ENCODE assay signal across 10 cellular contexts in genomic region chr4:794911-795725, GRCh38. TPM values are rescaled to one million over a fixed set of nuclear protein-coding genes. Genes with fewer than 3 reads are reported as not detected.
DNase-seq lines count a peak whose midpoint lies in the region; ATAC-seq and TF ChIP-seq lines count a peak whose summit lies in the region.
"Had no signal": no experiment of that assay in that cellular context is flagged by ENCODE, and none has a peak within 500 bp of the region (broad histone marks: within the 10 kb centered on the region; RNA-seq: fewer than 3 reads in every experiment).

No MANE protein-coding gene starts in this region.

- DNase-seq in Calu3 (no peak), IMR-90 (no peak), coronary artery (ENCODE audit: low spot score) (no peak), neuronal stem cell (ENCODE audit: low spot score) (no peak), NK-92 (lab: John Stamatoyannopoulos, UW; ENCODE audit: unreplicated experiment) (no peak)
- DNase-seq: activated gamma-delta T cell, NCI-H1436 had no signal

- TF ChIP-seq RAD21 in IMR-90 (IDR thresholded peaks at IDR 0.05; ENCODE audit: low read length), result no peak

- dilution Hi-C loops in IMR-90 (cut with HindIII; ENCODE audit: low sequenced_read_pairs, unreplicated experiment), result no loop called here

- no peak overlapping the region for H2BK12ac ChIP-seq in neuronal stem cell (ENCODE audit: low read length)

- H3K27ac ChIP-seq in IMR-90 (ENCODE audit: insufficient read depth, low read length), result no peak overlapping the region
- H3K27ac ChIP-seq in coronary artery, result no peak overlapping the region
- no peak overlapping the region for H3K27ac ChIP-seq in neuronal stem cell (replicated peaks; ENCODE audit: low read length)

- no peak overlapping the region for H2BK20ac ChIP-seq in IMR-90 (ENCODE audit: low read depth, low read length)

- CTCF ChIA-PET in Calu3 (lab: Charles Lee) (no interaction called here), IMR-90 (lab: Yijun Ruan, JAX) (no interaction called here)

- POLR2A ChIA-PET in IMR-90 (lab: Charles Lee; ENCODE audit: unreplicated experiment), result no interaction called here

- no peak overlapping the region for H2AK9ac ChIP-seq in IMR-90 (replicated peaks; ENCODE audit: low read depth, low read length, poor library complexity)

- H3K9me3 ChIP-seq in IMR-90 (ENCODE audit: control insufficient read depth, insufficient read depth, low read length) (no peaks in the 10 kb centered on the region), neuronal stem cell (replicated peaks in 1 of 2; ENCODE audit: control insufficient read depth in 2 of 2, insufficient read depth in 1 of 2, low read depth in 1 of 2, low read length in 2 of 2) (peaks cover 0 to 2% of the 10 kb centered on the region in 2 donors)
- H3K9me3 ChIP-seq: mucosa of descending colon had no signal

- no peak overlapping the region for H3K4me3 ChIP-seq in IMR-90 (ENCODE audit: insufficient read depth, low read depth, low read length)
- peak overlapping the region; percentile 63 for H3K4me3 ChIP-seq in coronary artery
- peak overlapping the region; percentile 4 to 55 for H3K4me3 ChIP-seq in neuronal stem cell (ENCODE audit: low read length in 2 of 2)
- H3K4me3 ChIP-seq: mucosa of descending colon had no signal

- H4K8ac ChIP-seq in IMR-90 (ENCODE audit: low read depth in 2 of 2, low read length in 2 of 2) (no peak overlapping the region), neuronal stem cell (ENCODE audit: low read depth, low read length) (no peak overlapping the region)

- H2BK5ac ChIP-seq in IMR-90 (ENCODE audit: low read depth, low read length, poor library complexity, severe bottlenecking), result no peak overlapping the region
- peak overlapping the region; percentile 39 for H2BK5ac ChIP-seq in neuronal stem cell (ENCODE audit: low read length)

- no peak overlapping the region for H3K56ac ChIP-seq in IMR-90 (ENCODE audit: extremely low read depth, insufficient read depth, low read length)

- no TSS peak for BruUV-seq in Calu3 (replicated peaks; lab: Mats Ljungman, UMichigan)
- BruUV-seq in IMR-90 (replicated peaks; lab: Mats Ljungman, UMichigan), result no TSS peak

- peaks cover 41% of the 10 kb centered on the region for H3K27me3 Mint-ChIP-seq in Calu3 (ENCODE audit: unreplicated experiment)

- no peak for TF ChIP-seq POLR2A in IMR-90 (IDR thresholded peaks at IDR 0.05; ENCODE audit: low read depth, low read length)

- H3K14ac ChIP-seq in IMR-90 (replicated peaks; ENCODE audit: low read depth, low read length), result no peak overlapping the region
- peak overlapping the region; percentile 56 for H3K14ac ChIP-seq in neuronal stem cell (ENCODE audit: low read length)

- no peaks in the 10 kb centered on the region for H4K20me1 ChIP-seq in IMR-90 (ENCODE audit: insufficient read depth, low read length)

- no peaks in the 10 kb centered on the region for H3K9me1 ChIP-seq in IMR-90 (ENCODE audit: insufficient read depth, low read length)

- TF ChIP-seq CTCF in Calu3 (IDR thresholded peaks at IDR 0.05; ENCODE audit: unreplicated experiment) (no peak), IMR-90 (conservative IDR thresholded peaks at IDR 0.05; ENCODE audit: low read depth, low read length) (no peak), coronary artery (IDR thresholded peaks at IDR 0.05) (no peak)

- in situ Hi-C loops in IMR-90 (cut with MboI; ENCODE audit: low sequenced_read_pairs), result no loop called here

- peak overlapping the region; percentile 26 for H3K4me3 Mint-ChIP-seq in Calu3 (ENCODE audit: low read depth, unreplicated experiment)

- no peak overlapping the region for H3K9ac ChIP-seq in IMR-90 (ENCODE audit: low read depth, low read length)
- H3K9ac ChIP-seq in neuronal stem cell (ENCODE audit: low read depth, low read length, poor library complexity), result peak overlapping the region; percentile 77

- H3K4ac ChIP-seq in IMR-90 (ENCODE audit: low read depth, low read length), result no peak overlapping the region
- H3K4ac ChIP-seq in neuronal stem cell (ENCODE audit: low read length), result no peak overlapping the region

- ATAC-seq in IMR-90 (ENCODE audit: low read depth), result no peak
- no peak for ATAC-seq in HG03095 (IDR thresholded peaks at IDR 0.05; ENCODE audit: unreplicated experiment)
- ATAC-seq in HG02678 (IDR thresholded peaks at IDR 0.05; ENCODE audit: unreplicated experiment), result no peak
- ATAC-seq: mucosa of descending colon had no signal

- H3K4me1 Mint-ChIP-seq in Calu3 (ENCODE audit: low read depth, unreplicated experiment), result peaks cover 10% of the 10 kb centered on the region

- H2BK120ac ChIP-seq in IMR-90 (ENCODE audit: low read depth, low read length) (no peak overlapping the region), neuronal stem cell (ENCODE audit: low read depth, low read length) (no peak overlapping the region)

- H3K4me2 ChIP-seq in IMR-90 (ENCODE audit: low read depth, low read length) (no peak overlapping the region), neuronal stem cell (ENCODE audit: insufficient read depth, low read length, poor library complexity, severe bottlenecking) (peak overlapping the region; percentile 77)

- peaks cover 5% of the 10 kb centered on the region for H3K36me3 Mint-ChIP-seq in Calu3 (ENCODE audit: insufficient read depth, unreplicated experiment)

- peaks cover 60% of the 10 kb centered on the region for H3K27me3 ChIP-seq in IMR-90 (ENCODE audit: control insufficient read depth, insufficient read depth, low read length)
- H3K27me3 ChIP-seq in neuronal stem cell (ENCODE audit: control insufficient read depth in 3 of 3, insufficient read depth in 3 of 3, low read depth in 1 of 3, low read length in 3 of 3), result peaks cover 3 to 52% (median 45%) of the 10 kb centered on the region in 3 experiments

- H2AK5ac ChIP-seq in IMR-90 (ENCODE audit: low read depth, low read length), result no peak overlapping the region
- H2AK5ac ChIP-seq in neuronal stem cell (ENCODE audit: low read depth, low read length), result peak overlapping the region; percentile 84

- H4K91ac ChIP-seq in IMR-90 (ENCODE audit: insufficient read depth, low read depth, low read length) (no peak overlapping the region), neuronal stem cell (ENCODE audit: low read depth, low read length, poor library complexity) (no peak overlapping the region)

- 5% methylated on average over 42 of the region's 71 CpGs; no CpG with 5 or more reads in 1 of the 2 experiments for WGBS in IMR-90 (ENCODE audit: extremely low coverage in 2 of 2, insufficient read length in 1 of 2), 2 experiments
- no CpG with 5 or more reads among the region's 71 CpGs for WGBS in neuronal stem cell (ENCODE audit: extremely low coverage in 2 of 2, insufficient read length in 2 of 2, insufficient replicate concordance in 1 of 2), 2 donors

- H3K23ac ChIP-seq in IMR-90 (ENCODE audit: low read depth, low read length) (no peak overlapping the region), neuronal stem cell (ENCODE audit: low read depth, low read length, poor library complexity) (peak overlapping the region; percentile 80)

- H3K9me3 Mint-ChIP-seq in Calu3 (ENCODE audit: low read depth, unreplicated experiment), result no peaks in the 10 kb centered on the region

- H3K27ac Mint-ChIP-seq in Calu3 (ENCODE audit: unreplicated experiment), result no peak overlapping the region

- no peak overlapping the region for H4K5ac ChIP-seq in IMR-90 (ENCODE audit: low read depth, low read length)

- H3K36me3 ChIP-seq in IMR-90 (ENCODE audit: control insufficient read depth, insufficient read depth, low read length), result no peaks in the 10 kb centered on the region
- no peaks in the 10 kb centered on the region for H3K36me3 ChIP-seq in neuronal stem cell (replicated peaks in 1 of 2; ENCODE audit: control insufficient read depth in 2 of 2, insufficient read depth in 2 of 2, low read length in 2 of 2)

- no peaks in the 10 kb centered on the region for H3K79me1 ChIP-seq in IMR-90 (ENCODE audit: low read depth in 1 of 2, low read length in 2 of 2)
- H3K79me1 ChIP-seq in neuronal stem cell (ENCODE audit: low read depth, low read length), result peaks cover 3% of the 10 kb centered on the region

- H3K18ac ChIP-seq in IMR-90 (ENCODE audit: low read depth, low read length), result no peak overlapping the region
- H3K18ac ChIP-seq in neuronal stem cell (ENCODE audit: low read length), result peak overlapping the region; percentile 93

- H2BK15ac ChIP-seq in IMR-90 (ENCODE audit: low read depth, low read length) (no peak overlapping the region), neuronal stem cell (ENCODE audit: low read length) (peak overlapping the region; percentile 37)

- intact Hi-C loops in Calu3 (cut with micrococcal nuclease; ENCODE audit: unreplicated experiment), result no loop called here
- intact Hi-C loops in IMR-90 (cut with micrococcal nuclease), result no loop called here

- H3K4me1 ChIP-seq in IMR-90 (ENCODE audit: control insufficient read depth, insufficient read depth, low read length), result no peaks in the 10 kb centered on the region
- peaks cover 8 to 24% of the 10 kb centered on the region in 2 donors for H3K4me1 ChIP-seq in neuronal stem cell (ENCODE audit: control insufficient read depth in 2 of 2, insufficient read depth in 1 of 2, low read depth in 1 of 2, low read length in 2 of 2)

- H2AFZ ChIP-seq in IMR-90 (replicated peaks; ENCODE audit: low read length, poor library complexity), result peak overlapping the region; percentile 32
- peak overlapping the region; percentile 79 for H2AFZ ChIP-seq in neuronal stem cell (ENCODE audit: low read length)

TF ChIP-seq in IMR-90, 13 proteins besides CTCF, POLR2A, EP300 and RAD21 (continues in another document):
- no peak for TF ChIP-seq CEBPB (IDR thresholded peaks at IDR 0.05; ENCODE audit: low read depth, low read length)
- TF ChIP-seq FOS (IDR thresholded peaks at IDR 0.05; ENCODE audit: low read depth, low read length), result no peak
- no peak for TF ChIP-seq NFE2L2 (IDR thresholded peaks at IDR 0.05; ENCODE audit: low read depth, low read length)
- TF ChIP-seq MAZ (IDR thresholded peaks at IDR 0.05; ENCODE audit: borderline replicate concordance, low read depth, low read length), result no peak
- no peak for TF ChIP-seq RCOR1 (IDR thresholded peaks at IDR 0.05; ENCODE audit: insufficient replicate concordance, low read length)
- no peak for TF ChIP-seq CHD1 (IDR thresholded peaks at IDR 0.05; ENCODE audit: low read depth, low read length)
- no peak for TF ChIP-seq MXI1 (IDR thresholded peaks at IDR 0.05; ENCODE audit: borderline replicate concordance, low read depth, low read length)
- no peak for TF ChIP-seq RFX5 (IDR thresholded peaks at IDR 0.05; ENCODE audit: low read depth, low read length)

RNA-seq across cellular contexts. Expression of gene CPLX1, which starts 30.8 kb away (rescaled TPM):
- total RNA-seq in Calu3 (2022) (0.42 and 0.93 TPM in 2 replicates), IMR-90 (2012; rRNA removed) (not detected in 2 replicates)
- polyA plus RNA-seq in IMR-90 (2012; rRNA removed), result 0.05 and 0.06 TPM in 2 replicates
- polyA plus RNA-seq in IMR-90 (2012; cell fraction: cytosol; rRNA removed), result 0.05 and 0.13 TPM in 2 replicates
- 0.25 and 0.30 TPM in 2 replicates for polyA plus RNA-seq in IMR-90 (2012; cell fraction: nucleus; rRNA removed; ENCODE audit: low replicate concordance)
- 0.13 TPM for polyA plus RNA-seq in neuronal stem cell (2013, experiment 1 of 2)
- polyA plus RNA-seq in neuronal stem cell (2013, experiment 2 of 2), result 0.12 TPM
